Comparison of ENCODE assay signal across 8 cellular contexts in genomic region chr16:27690604-27691003, GRCh38.
A peak's percentile ranks its signal among the peaks of the same experiment; 100 is the strongest.
DNase-seq lines count a peak whose midpoint lies in the region; ATAC-seq and TF ChIP-seq lines count a peak whose summit lies in the region.

No MANE protein-coding gene starts in this region.

- no peak for ATAC-seq in Right ventricle myocardium superior (ENCODE audit: poor library complexity)
- no peak for ATAC-seq in Right ventricle myocardium inferior
- no peak for ATAC-seq in GM18520 (IDR thresholded peaks at IDR 0.05; ENCODE audit: unreplicated experiment)

- intact Hi-C loops in Right ventricle myocardium superior (cut with DNase I): no loop called here
- intact Hi-C loops in Right ventricle myocardium inferior (cut with DNase I): no loop called here

- H3K27ac Mint-ChIP-seq in neural crest cell (ENCODE audit: unreplicated experiment): no peak overlapping the region

- H3K36me3 Mint-ChIP-seq in neural crest cell (ENCODE audit: low read depth): peaks cover 5% of the 10 kb centered on the region

- no peak overlapping the region for H3K4me3 Mint-ChIP-seq in neural crest cell

- H3K9me3 Mint-ChIP-seq in neural crest cell: no peaks in the 10 kb centered on the region

- H3K27me3 Mint-ChIP-seq in neural crest cell (ENCODE audit: low read depth): no peaks in the 10 kb centered on the region

- DNase-seq in Right ventricle myocardium superior (peak; percentile 50), Right ventricle myocardium inferior (ENCODE audit: missing footprints) (no peak), NCI-H460 (ENCODE audit: extremely low read depth, low read depth) (peak; percentile 12), dermis blood vessel endothelial cell (peak; percentile 69), neural crest cell (ENCODE audit: low read depth, low spot score) (peak; percentile 35), DMS79 treated with DMSO at 0.1 percent for 48 hours (lab: John Stamatoyannopoulos, UW) (no peak), dedifferentiated amniotic fluid mesenchymal stem cell (ENCODE audit: extremely low spot score) (no peak)

- TF ChIP-seq CTCF in neural crest cell (conservative IDR thresholded peaks at IDR 0.05): peak; percentile 60

- peaks cover 10% of the 10 kb centered on the region for H3K4me1 Mint-ChIP-seq in neural crest cell

Comparison
In these comparisons a context has a peak if more than half of its experiments do, and no peak if none do; other contexts are left out.
1. DNase-seq: peak in Right ventricle myocardium superior (single experiment), NCI-H460 (single experiment), dermis blood vessel endothelial cell (single experiment) and neural crest cell (single experiment); none in Right ventricle myocardium inferior (single experiment), DMS79 treated with DMSO at 0.1 percent for 48 hours (single experiment) and dedifferentiated amniotic fluid mesenchymal stem cell (single experiment).